Comparison of ENCODE assay signal across 8 cellular contexts in genomic region chr17:35088647-35088910, GRCh38. TPM values are rescaled to one million over a fixed set of nuclear protein-coding genes. Genes with fewer than 3 reads are reported as not detected.
DNase-seq lines count a peak whose midpoint lies in the region; ATAC-seq and TF ChIP-seq lines count a peak whose summit lies in the region.

No MANE protein-coding gene starts in this region.

- no peak for DNase-seq in activated CD4-positive, alpha-beta T cell treated with anti-CD3 and anti-CD28 coated beads, Interleukin-2, amount 10 ng/mL, durations not matched to agents 7 days and 5 days
- DNase-seq in activated CD4-positive, alpha-beta T cell treated with anti-CD3 and anti-CD28 coated beads, Interleukin-2, amount 50 U/mL, for 1 hour = no peak
- DNase-seq in RWPE1 (ENCODE audit: low spot score) (no peak), epithelial cell of proximal tubule (ENCODE audit: low read depth) (no peak), osteocyte (ENCODE audit: extremely low spot score, unreplicated experiment) (no peak), kidney tubule cell (ENCODE audit: low spot score) (no peak)
- no peak for DNase-seq in stimulated activated CD4-positive, alpha-beta T cell treated with anti-CD3 and anti-CD28 coated beads, Interleukin-4, amount 100 ng/mL, for 4 hours

- CTCF ChIA-PET in activated CD4-positive, alpha-beta T cell treated with anti-CD3 and anti-CD28 coated beads, Interleukin-2, amount 10 ng/mL, durations not matched to agents 7 days and 5 days (lab: Charles Lee) = interaction anchor here (1.7 kb wide), 1 partner anchor 70 kb away, joined by 8 read pairs; no protein-coding TSS in a partner anchor
- CTCF ChIA-PET in RWPE1 (lab: Yijun Ruan, JAX) = interaction anchor here (0.7 to 1.5 kb wide), 2 partner anchors 10 to 66 kb away, joined by 3 to 7 read pairs; no protein-coding TSS in a partner anchor

- TF ChIP-seq CTCF in RWPE1 (conservative IDR thresholded peaks at IDR 0.05; ENCODE audit: low read depth) = no peak
- no peak for TF ChIP-seq CTCF in epithelial cell of proximal tubule (conservative IDR thresholded peaks at IDR 0.05; ENCODE audit: low read depth, low read length)
- TF ChIP-seq CTCF in osteocyte (IDR thresholded peaks at IDR 0.05) = no peak

- no peak for ATAC-seq in GM18517 (IDR thresholded peaks at IDR 0.05; ENCODE audit: unreplicated experiment)

- H3K9me3 Mint-ChIP-seq in activated CD4-positive, alpha-beta T cell treated with anti-CD3 and anti-CD28 coated beads, Interleukin-2, amount 10 ng/mL, durations not matched to agents 7 days and 5 days = no peaks in the 10 kb centered on the region
- no peaks in the 10 kb centered on the region for H3K9me3 Mint-ChIP-seq in osteocyte (ENCODE audit: unreplicated experiment)

- H3K36me3 Mint-ChIP-seq in activated CD4-positive, alpha-beta T cell treated with anti-CD3 and anti-CD28 coated beads, Interleukin-2, amount 10 ng/mL, durations not matched to agents 7 days and 5 days (ENCODE audit: low read depth) = peaks cover 5% of the 10 kb centered on the region
- no peaks in the 10 kb centered on the region for H3K36me3 Mint-ChIP-seq in osteocyte (ENCODE audit: unreplicated experiment)

- peaks cover 53% of the 10 kb centered on the region for H3K4me1 Mint-ChIP-seq in activated CD4-positive, alpha-beta T cell treated with anti-CD3 and anti-CD28 coated beads, Interleukin-2, amount 10 ng/mL, durations not matched to agents 7 days and 5 days
- H3K4me1 Mint-ChIP-seq in osteocyte (ENCODE audit: unreplicated experiment) = peaks cover 24% of the 10 kb centered on the region

- peak overlapping the region; percentile 87 for H3K4me3 Mint-ChIP-seq in activated CD4-positive, alpha-beta T cell treated with anti-CD3 and anti-CD28 coated beads, Interleukin-2, amount 10 ng/mL, durations not matched to agents 7 days and 5 days
- peak overlapping the region; percentile 88 for H3K4me3 Mint-ChIP-seq in osteocyte (ENCODE audit: unreplicated experiment)

- H3K4me3 ChIP-seq in epithelial cell of proximal tubule (ENCODE audit: low read depth, low read length) = peak overlapping the region; percentile 73

- no peaks in the 10 kb centered on the region for H3K27me3 Mint-ChIP-seq in activated CD4-positive, alpha-beta T cell treated with anti-CD3 and anti-CD28 coated beads, Interleukin-2, amount 10 ng/mL, durations not matched to agents 7 days and 5 days
- no peaks in the 10 kb centered on the region for H3K27me3 Mint-ChIP-seq in osteocyte (ENCODE audit: unreplicated experiment)

- peak overlapping the region; percentile 89 for H3K27ac Mint-ChIP-seq in activated CD4-positive, alpha-beta T cell treated with anti-CD3 and anti-CD28 coated beads, Interleukin-2, amount 10 ng/mL, durations not matched to agents 7 days and 5 days
- peak overlapping the region; percentile 94 for H3K27ac Mint-ChIP-seq in osteocyte (ENCODE audit: unreplicated experiment)

- POLR2A ChIA-PET in activated CD4-positive, alpha-beta T cell treated with anti-CD3 and anti-CD28 coated beads, Interleukin-2, amount 10 ng/mL, durations not matched to agents 7 days and 5 days (lab: Charles Lee) = interaction anchor here (0.7 kb wide), 1 partner anchor 16 kb away, joined by 8 read pairs; no protein-coding TSS in a partner anchor
- POLR2A ChIA-PET in RWPE1 (lab: Yijun Ruan, JAX; ENCODE audit: low non-redundant PET) = no interaction called here

- peak overlapping the region; percentile 78 for H3K27ac ChIP-seq in RWPE1

RNA-seq across cellular contexts. Expression of gene RFFL, which starts 25.1 kb away (rescaled TPM):
- 10 to 100 TPM; 36.0 to 40.1 TPM for total RNA-seq in activated CD4-positive, alpha-beta T cell treated with anti-CD3 and anti-CD28 coated beads, Interleukin-2, amount 10 ng/mL, durations not matched to agents 7 days and 5 days
- total RNA-seq in epithelial cell of proximal tubule (17.7 and 31.5 TPM in 2 replicates), osteocyte (19.3 and 22.9 TPM in 2 replicates)

RNA-seq across cellular contexts. Expression of gene RAD51D, which starts 31.1 kb away (rescaled TPM):
- 10 to 100 TPM; 26.7 to 41.6 TPM for total RNA-seq in activated CD4-positive, alpha-beta T cell treated with anti-CD3 and anti-CD28 coated beads, Interleukin-2, amount 10 ng/mL, durations not matched to agents 7 days and 5 days
- total RNA-seq in epithelial cell of proximal tubule (14.5 and 17.2 TPM in 2 replicates), osteocyte (14.8 and 18.2 TPM in 2 replicates)

RNA-seq across cellular contexts. Expression of gene FNDC8, which starts 32.8 kb away (rescaled TPM):
- not detected for total RNA-seq in activated CD4-positive, alpha-beta T cell treated with anti-CD3 and anti-CD28 coated beads, Interleukin-2, amount 10 ng/mL, durations not matched to agents 7 days and 5 days
- total RNA-seq in epithelial cell of proximal tubule (not detected in 2 replicates), osteocyte (not detected in 2 replicates)

RNA-seq across cellular contexts. Expression of gene NLE1, which starts 53.5 kb away (rescaled TPM):
- 10 to 100 TPM; 15.7 to 19.7 TPM for total RNA-seq in activated CD4-positive, alpha-beta T cell treated with anti-CD3 and anti-CD28 coated beads, Interleukin-2, amount 10 ng/mL, durations not matched to agents 7 days and 5 days
- total RNA-seq in epithelial cell of proximal tubule (27.0 and 38.8 TPM in 2 replicates), osteocyte (10.7 and 11.8 TPM in 2 replicates)

RNA-seq across cellular contexts. Expression of gene UNC45B, which starts 59.0 kb away (rescaled TPM):
- under 1 TPM; 0.10 TPM for total RNA-seq in activated CD4-positive, alpha-beta T cell treated with anti-CD3 and anti-CD28 coated beads, Interleukin-2, amount 10 ng/mL, durations not matched to agents 7 days and 5 days
- not detected in 2 replicates for total RNA-seq in epithelial cell of proximal tubule
- total RNA-seq in osteocyte = not detected in 2 replicates
